In the genomic region with DNA sequence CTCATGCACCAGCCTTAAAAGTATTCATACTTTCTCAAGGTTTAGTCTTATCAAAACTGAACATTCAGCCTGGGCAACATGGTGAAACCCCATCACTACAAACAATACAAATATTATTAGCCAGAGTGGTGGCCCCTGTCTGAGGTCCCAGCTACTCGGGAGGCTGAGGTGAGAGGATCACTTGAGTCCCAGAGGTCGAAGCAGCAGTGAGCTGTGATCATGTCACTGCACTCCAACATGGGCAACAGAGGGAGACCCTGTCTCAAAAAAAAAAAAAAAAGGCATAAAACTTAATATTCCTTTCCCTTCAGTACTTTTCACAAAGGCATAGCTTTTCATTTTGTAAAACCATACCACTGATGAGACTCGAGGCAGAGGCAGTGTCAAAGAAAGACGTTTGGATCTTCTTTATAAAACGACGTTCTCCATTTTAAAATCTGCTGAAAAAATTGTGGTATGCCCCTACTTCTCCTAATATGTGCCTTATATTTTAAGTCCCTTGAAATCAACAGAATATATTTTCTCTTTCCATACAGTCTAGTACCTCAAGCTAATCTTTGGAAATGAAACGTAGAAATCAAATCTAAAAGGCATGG, we compare ENCODE assay signal across 10 cellular contexts. TPM values are rescaled to one million over a fixed set of nuclear protein-coding genes. Genes with fewer than 3 reads are reported as not detected.
A peak's percentile ranks its signal among the peaks of the same experiment; 100 is the strongest.
DNase-seq lines count a peak whose midpoint lies in the region; ATAC-seq, FAIRE-seq and TF ChIP-seq lines count a peak whose summit lies in the region.
"Had no signal": no experiment of that assay in that cellular context is flagged by ENCODE, and none has a peak within 500 bp of the region (broad histone marks: within the 10 kb centered on the region; RNA-seq: fewer than 3 reads in every experiment).

No MANE protein-coding gene starts in this region.

- H3K27ac ChIP-seq in PC-9 (no peak overlapping the region), H1 (ENCODE audit: low read depth, low read length) (no peak overlapping the region), parathyroid adenoma (no peak overlapping the region)

- H3K36me3 ChIP-seq in PC-9 (ENCODE audit: low read depth) (no peaks in the 10 kb centered on the region), H1 (ENCODE audit: control insufficient read depth in 2 of 4, insufficient read depth in 4 of 4, low read length in 3 of 4) (peaks cover 0 to 21% (median 0%) of the 10 kb centered on the region in 4 experiments; a peak in 3 of 8 replicates), parathyroid adenoma (ENCODE audit: control insufficient read depth, insufficient read depth, low read length) (no peaks in the 10 kb centered on the region)

- H2AK5ac ChIP-seq in H1 (ENCODE audit: low read depth, low read length): no peak overlapping the region

- H3K9me3 Mint-ChIP-seq in activated CD4-positive, alpha-beta T cell treated with anti-CD3 and anti-CD28 coated beads, Interleukin-2, amount 10 ng/mL, durations not matched to agents 7 days and 5 days: no peaks in the 10 kb centered on the region

- no peak overlapping the region for H3K56ac ChIP-seq in H1 (replicated peaks; ENCODE audit: insufficient read length, low read depth, low read length)

- DNase-seq in activated CD4-positive, alpha-beta T cell treated with anti-CD3 and anti-CD28 coated beads, Interleukin-2, amount 10 ng/mL, durations not matched to agents 7 days and 5 days: no peak
- no peak for DNase-seq in activated CD4-positive, alpha-beta T cell treated with anti-CD3 and anti-CD28 coated beads, Interleukin-2, amount 50 U/mL, for 4 hours
- DNase-seq in PC-9 (no peak), H1 (ENCODE audit: low read depth in 1 of 2, low spot score in 2 of 2) (no peak), sciatic nerve (ENCODE audit: low spot score) (no peak)
- DNase-seq: activated effector memory CD4-positive, alpha-beta T cell treated with Interleukin-2 at 50 U/mL for 16 hours; SHP77 treated with DMSO at 0.1 percent for 48 hours had no signal

- H3K27me3 ChIP-seq in PC-9 (ENCODE audit: insufficient read depth, low read depth) (no peaks in the 10 kb centered on the region), H1 (replicated peaks in 1 of 4; ENCODE audit: control insufficient read depth in 3 of 4, extremely low read depth in 1 of 4, insufficient read depth in 3 of 4, low read length in 3 of 4) (no peaks in the 10 kb centered on the region), parathyroid adenoma (ENCODE audit: control insufficient read depth, insufficient read depth, low read length) (no peaks in the 10 kb centered on the region)

- FAIRE-seq in H1 (lab: Jason Lieb, UNC): no peak

- H3K79me2 ChIP-seq in PC-9 (ENCODE audit: low read depth): peaks cover 22% of the 10 kb centered on the region
- peaks cover 0 to 36% of the 10 kb centered on the region in 2 experiments; a peak in 2 of 4 replicates for H3K79me2 ChIP-seq in H1 (ENCODE audit: control insufficient read depth in 1 of 2, insufficient read depth in 2 of 2, low read length in 2 of 2)
- no peaks in the 10 kb centered on the region for H3K79me2 ChIP-seq in parathyroid adenoma

- whole genome bisulfite sequencing in H1 (ENCODE audit: extremely low coverage in 1 of 2, insufficient coverage in 1 of 2, insufficient read length in 1 of 2, insufficient replicate concordance in 2 of 2, low coverage in 1 of 2, low lambda C conversion rate in 2 of 2, missing lambda C conversion rate in 1 of 2), 2 experiments: 86% methylated on average over 7 of the region's 7 CpGs; no CpG with 5 or more reads in 1 of the 2 experiments

- no peaks in the 10 kb centered on the region for H3K79me1 ChIP-seq in H1 (ENCODE audit: low read depth, low read length)

- peaks cover 9% of the 10 kb centered on the region for H3F3A ChIP-seq in PC-9 (ENCODE audit: insufficient read depth, low read depth)

- TF ChIP-seq POLR2A in H1 (IDR thresholded peaks at IDR 0.05; ENCODE audit: control extremely low read depth in 1 of 2, low read depth in 2 of 2, low read length in 2 of 2): no peak

- no TSS peak for BruUV-seq in PC-9 (replicated peaks; lab: Mats Ljungman, UMichigan)

- H3K4me1 ChIP-seq in PC-9 (replicated peaks; ENCODE audit: insufficient read depth) (peaks cover 9% of the 10 kb centered on the region), H1 (replicated peaks in 1 of 4; ENCODE audit: control insufficient read depth in 3 of 4, insufficient read depth in 4 of 4, low read length in 3 of 4) (no peaks in the 10 kb centered on the region; a peak in 2 of 7 replicates), parathyroid adenoma (peaks cover 11% of the 10 kb centered on the region)

- H3K9ac ChIP-seq in H1 (replicated peaks in 1 of 4; ENCODE audit: extremely low read depth in 1 of 4, low read depth in 3 of 4, low read length in 3 of 4): no peak overlapping the region
- H3K9ac ChIP-seq in parathyroid adenoma: no peak overlapping the region

- no peak overlapping the region for H3K18ac ChIP-seq in H1 (ENCODE audit: extremely low read depth, low read length)

- POLR2A ChIA-PET in activated CD4-positive, alpha-beta T cell treated with anti-CD3 and anti-CD28 coated beads, Interleukin-2, amount 10 ng/mL, durations not matched to agents 7 days and 5 days (lab: Charles Lee): interaction anchor here (1.3 kb wide), 1 partner anchor 9 kb away, joined by 3 read pairs; no protein-coding TSS in a partner anchor
- POLR2A ChIA-PET in PC-9 (lab: Charles Lee; ENCODE audit: unreplicated experiment): interaction anchor here (0.6 kb wide), 1 partner anchor 18 kb away, joined by 11 read pairs; no protein-coding TSS in a partner anchor
- POLR2A ChIA-PET in H1 (lab: Charles Lee; ENCODE audit: partially characterized antibody): no interaction called here

- H2BK12ac ChIP-seq in H1 (ENCODE audit: low read depth, low read length): no peak overlapping the region

- TF ChIP-seq RAD21 in H1 (IDR thresholded peaks at IDR 0.05 in 1 of 2, conservative IDR thresholded peaks at IDR 0.05 in 1 of 2; ENCODE audit: low read depth in 2 of 2, low read length in 2 of 2): no peak

- ATAC-seq in HG03439 (IDR thresholded peaks at IDR 0.05; ENCODE audit: unreplicated experiment): no peak
- ATAC-seq in GM18867 (IDR thresholded peaks at IDR 0.05; ENCODE audit: unreplicated experiment): no peak
- no peak for ATAC-seq in sciatic nerve

- no peak overlapping the region for H2BK20ac ChIP-seq in H1 (ENCODE audit: low read length)

- intact Hi-C loops in PC-9 (cut with micrococcal nuclease; ENCODE audit: unreplicated experiment) (no loop called here), sciatic nerve (cut with DNase I) (no loop called here)

- peaks cover 5% of the 10 kb centered on the region; the same call in 1 of the 2 replicates for H3K23me2 ChIP-seq in H1 (ENCODE audit: low read depth, low read length)

- H2BK120ac ChIP-seq in H1 (replicated peaks; ENCODE audit: low read depth, low read length): no peak overlapping the region

- H3K4me2 ChIP-seq in PC-9: peak overlapping the region; percentile 99
- peak overlapping the region; percentile 80 to 81; a peak in 2 of 4 replicates for H3K4me2 ChIP-seq in H1 (ENCODE audit: insufficient read depth in 1 of 2, low read depth in 2 of 2, low read length in 2 of 2)
- H3K4me2 ChIP-seq in parathyroid adenoma (ENCODE audit: low read length): peak overlapping the region; percentile 95

- H3K14ac ChIP-seq in H1 (ENCODE audit: insufficient read length): no peak overlapping the region

- H3K9me2 ChIP-seq in PC-9 (ENCODE audit: insufficient read depth): no peaks in the 10 kb centered on the region

- peaks cover 43% of the 10 kb centered on the region for H3K4me1 Mint-ChIP-seq in activated CD4-positive, alpha-beta T cell treated with anti-CD3 and anti-CD28 coated beads, Interleukin-2, amount 10 ng/mL, durations not matched to agents 7 days and 5 days

- H3K9me3 ChIP-seq in PC-9 (ENCODE audit: insufficient read depth, low read depth) (no peaks in the 10 kb centered on the region), H1 (ENCODE audit: insufficient read depth in 2 of 2, low read depth in 1 of 2, low read length in 1 of 2) (no peaks in the 10 kb centered on the region), parathyroid adenoma (ENCODE audit: control insufficient read depth, low read length) (no peaks in the 10 kb centered on the region)

- no peak overlapping the region for H4K5ac ChIP-seq in H1 (ENCODE audit: insufficient read length, low read depth, low read length)

- H4K8ac ChIP-seq in H1 (ENCODE audit: extremely low read depth, insufficient read depth, low read length): no peak overlapping the region; the same call in 1 of the 2 replicates

- CTCF ChIA-PET in activated CD4-positive, alpha-beta T cell treated with anti-CD3 and anti-CD28 coated beads, Interleukin-2, amount 10 ng/mL, durations not matched to agents 7 days and 5 days (lab: Charles Lee): interaction anchor here (1.3 to 2.0 kb wide), 2 partner anchors 9 to 12 kb away, joined by 5 to 6 read pairs; no protein-coding TSS in a partner anchor
- CTCF ChIA-PET in PC-9 (lab: Charles Lee): no interaction called here
- CTCF ChIA-PET in H1 (lab: Charles Lee; ENCODE audit: partially characterized antibody): interaction anchor here (0.6 kb wide), 1 partner anchor 153 kb away, joined by 5 read pairs; no protein-coding TSS in a partner anchor

- no peak overlapping the region for H2BK15ac ChIP-seq in H1 (ENCODE audit: low read length)

- TF ChIP-seq CTCF in PC-9 (conservative IDR thresholded peaks at IDR 0.05): no peak
- TF ChIP-seq CTCF in H1 (IDR thresholded peaks at IDR 0.05; ENCODE audit: control extremely low read depth in 1 of 3, insufficient read depth in 1 of 3, low read depth in 1 of 3, low read length in 3 of 3): no peak
- TF ChIP-seq CTCF in parathyroid adenoma (IDR thresholded peaks at IDR 0.05): no peak

- peak overlapping the region; percentile 97 for H3K4me3 Mint-ChIP-seq in activated CD4-positive, alpha-beta T cell treated with anti-CD3 and anti-CD28 coated beads, Interleukin-2, amount 10 ng/mL, durations not matched to agents 7 days and 5 days

- no peak overlapping the region for H3K4ac ChIP-seq in H1 (replicated peaks; ENCODE audit: insufficient read length, low read depth, low read length)

- H3K4me3 ChIP-seq in PC-9 (peak overlapping the region; percentile 96; the same call in 1 of the 2 replicates), H1 (ENCODE audit: extremely low read depth in 1 of 4, insufficient read depth in 2 of 4, low read depth in 3 of 4, low read length in 4 of 4) (peak overlapping the region in 2 of 4 experiments; percentile 23 to 84; a peak in 4 of 8 replicates), parathyroid adenoma (ENCODE audit: low read depth, low read length) (no peak overlapping the region)

- no peak overlapping the region for H3K23ac ChIP-seq in H1 (ENCODE audit: insufficient read length)

- H2AFZ ChIP-seq in PC-9: no peak overlapping the region
- no peak overlapping the region for H2AFZ ChIP-seq in H1 (ENCODE audit: low read length)
- H2AFZ ChIP-seq in parathyroid adenoma: no peak overlapping the region

- no peak for TF ChIP-seq EP300 in H1 (IDR thresholded peaks at IDR 0.05; ENCODE audit: borderline replicate concordance in 1 of 2, low read depth in 2 of 2, low read length in 2 of 2)

- no peak overlapping the region for H4K91ac ChIP-seq in H1 (replicated peaks; ENCODE audit: insufficient read length, low read length)

- H4K20me1 ChIP-seq in PC-9 (ENCODE audit: insufficient read depth): no peaks in the 10 kb centered on the region
- H4K20me1 ChIP-seq in H1 (replicated peaks in 1 of 2; ENCODE audit: control insufficient read depth in 1 of 2, insufficient read depth in 2 of 2, low read length in 2 of 2): no peaks in the 10 kb centered on the region

- H3K27ac Mint-ChIP-seq in activated CD4-positive, alpha-beta T cell treated with anti-CD3 and anti-CD28 coated beads, Interleukin-2, amount 10 ng/mL, durations not matched to agents 7 days and 5 days: peak overlapping the region; percentile 98

- no peak overlapping the region for H2BK5ac ChIP-seq in H1 (ENCODE audit: low read depth, low read length)

- H3K36me3 Mint-ChIP-seq in activated CD4-positive, alpha-beta T cell treated with anti-CD3 and anti-CD28 coated beads, Interleukin-2, amount 10 ng/mL, durations not matched to agents 7 days and 5 days (ENCODE audit: low read depth): peaks cover 24% of the 10 kb centered on the region

- H3K27me3 Mint-ChIP-seq in activated CD4-positive, alpha-beta T cell treated with anti-CD3 and anti-CD28 coated beads, Interleukin-2, amount 10 ng/mL, durations not matched to agents 7 days and 5 days: no peaks in the 10 kb centered on the region

RNA-seq across cellular contexts. Expression of a gene that starts 1.9 kb away (rescaled TPM):
- total RNA-seq in activated CD4-positive, alpha-beta T cell treated with anti-CD3 and anti-CD28 coated beads, Interleukin-2, amount 10 ng/mL, durations not matched to agents 7 days and 5 days: 10 to 100 TPM; 21.7 to 22.0 TPM
- total RNA-seq in PC-9 (2021) (11.9 and 12.9 TPM in 2 replicates), sciatic nerve (20.9 TPM)
- 12.9 and 14.4 TPM in 2 replicates for total RNA-seq in H1 (2021; fragmentation: NEBNext Ultra II Directional; extraction: Animal tissue kit (Norgen Biotek cat#: 25700))
- 4.7 and 5.9 TPM in 2 replicates for polyA plus RNA-seq in H1 (2011; rRNA removed)
- 7.8 TPM for polyA plus RNA-seq in H1 (2011; cell fraction: cytosol; rRNA removed)
- polyA plus RNA-seq in H1 (2011; cell fraction: nucleus; rRNA removed): 4.7 TPM
- 7.5 to 11.4 TPM (median 8.0 TPM) in 4 replicates for polyA plus RNA-seq in H1 (2012, experiment 1 of 2)
- polyA plus RNA-seq in H1 (2012, experiment 2 of 2): 0.56 TPM
- polyA plus RNA-seq in H1 (2013, experiment 1 of 2): 13.9 TPM
- polyA plus RNA-seq in H1 (2013, experiment 2 of 2): 11.5 TPM
- 11.4 and 14.3 TPM in 2 replicates for polyA minus RNA-seq in H1 (2011; rRNA and poly(A)+ RNA removed)
- polyA minus RNA-seq in H1 (2011; cell fraction: cytosol; rRNA and poly(A)+ RNA removed): 7.9 TPM
- polyA minus RNA-seq in H1 (2011; cell fraction: nucleus; rRNA and poly(A)+ RNA removed): 30.2 TPM

RNA-seq across cellular contexts. Expression of a gene that starts 9.8 kb away (rescaled TPM):
- 10 to 100 TPM in 1 of 2 experiments, 1 to 10 TPM in 1; 9.8 to 11.6 TPM for total RNA-seq in activated CD4-positive, alpha-beta T cell treated with anti-CD3 and anti-CD28 coated beads, Interleukin-2, amount 10 ng/mL, durations not matched to agents 7 days and 5 days
- total RNA-seq in PC-9 (2021): 11.1 and 15.3 TPM in 2 replicates
- 47.2 and 52.1 TPM in 2 replicates for total RNA-seq in H1 (2021; fragmentation: NEBNext Ultra II Directional; extraction: Animal tissue kit (Norgen Biotek cat#: 25700))
- polyA plus RNA-seq in H1 (2011; rRNA removed): 5.4 and 8.4 TPM in 2 replicates
- polyA plus RNA-seq in H1 (2011; cell fraction: cytosol; rRNA removed): 11.3 TPM
- polyA plus RNA-seq in H1 (2011; cell fraction: nucleus; rRNA removed): 5.7 TPM
- 7.2 to 22.2 TPM (median 9.9 TPM) in 4 replicates for polyA plus RNA-seq in H1 (2012, experiment 1 of 2)
- 1.7 TPM for polyA plus RNA-seq in H1 (2012, experiment 2 of 2)
- polyA plus RNA-seq in H1 (2013, experiment 1 of 2): 33.7 TPM
- 30.2 TPM for polyA plus RNA-seq in H1 (2013, experiment 2 of 2)
- polyA minus RNA-seq in H1 (2011; rRNA and poly(A)+ RNA removed): 22.1 and 32.4 TPM in 2 replicates
- 18.1 TPM for polyA minus RNA-seq in H1 (2011; cell fraction: cytosol; rRNA and poly(A)+ RNA removed)
- 60.8 TPM for polyA minus RNA-seq in H1 (2011; cell fraction: nucleus; rRNA and poly(A)+ RNA removed)
- 16.2 TPM for total RNA-seq in sciatic nerve
